ENCODE assay signal across 14 cellular contexts in the genomic region with DNA sequence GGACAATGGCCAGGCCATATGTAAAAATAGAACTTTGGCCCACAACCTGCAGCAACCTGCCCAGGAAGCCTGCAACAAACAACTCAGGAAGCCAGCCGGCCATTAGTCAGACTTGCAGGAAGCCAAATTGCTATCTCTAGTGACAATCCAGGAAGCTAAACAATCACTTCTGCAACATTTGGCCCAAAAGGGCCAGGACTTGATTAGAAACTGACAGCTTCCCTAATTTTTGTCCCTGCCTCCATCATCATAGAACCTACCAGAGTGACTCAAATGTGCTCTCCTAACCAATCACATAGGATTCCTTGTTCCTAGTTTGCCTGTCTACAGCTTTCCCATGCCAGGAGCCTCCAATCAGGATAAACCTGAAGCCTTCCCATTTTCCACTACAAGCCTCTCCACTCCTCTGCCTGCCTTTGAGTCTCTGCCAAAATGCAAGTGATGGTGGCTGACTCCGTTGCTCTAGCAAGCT.
DNase-seq lines count a peak whose midpoint lies in the region; ATAC-seq and TF ChIP-seq lines count a peak whose summit lies in the region.
"Had no signal": no experiment of that assay in that cellular context is flagged by ENCODE, and none has a peak within 500 bp of the region (broad histone marks: within the 10 kb centered on the region; RNA-seq: fewer than 3 reads in every experiment).

No MANE protein-coding gene starts in this region.

- H3K4me1 ChIP-seq in heart right ventricle, result peaks cover 0 to 16% (median 5%) of the 10 kb centered on the region in 9 donors
- H3K4me1 ChIP-seq in prostate gland (replicated peaks), result no peaks in the 10 kb centered on the region
- no peaks in the 10 kb centered on the region for H3K4me1 ChIP-seq in CD8-positive, alpha-beta T cell (ENCODE audit: insufficient read depth, low read length)

- TF ChIP-seq POLR2A in NB4 (IDR thresholded peaks at IDR 0.05; ENCODE audit: extremely low read depth, insufficient read length) (no peak), prostate gland (IDR thresholded peaks at IDR 0.05) (no peak)

- peak in 7 of 8 donors; percentile 58 to 95 (median 88) for ATAC-seq in heart right ventricle
- ATAC-seq in stimulated activated effector memory CD8-positive, alpha-beta T cell treated with anti-CD3 and anti-CD28 coated beads, Interleukin-12 subunit alpha, Interleukin-12 subunit beta, amount 100 ng/mL, for 72 hours, result no peak
- no peak for ATAC-seq in CD8-positive, alpha-beta T cell
- ATAC-seq in HG03457 (IDR thresholded peaks at IDR 0.05; ENCODE audit: unreplicated experiment), result no peak

- H3K4me1 Mint-ChIP-seq in stimulated activated effector memory CD8-positive, alpha-beta T cell treated with anti-CD3 and anti-CD28 coated beads, Interleukin-12 subunit alpha, Interleukin-12 subunit beta, amount 100 ng/mL, for 72 hours, result no peaks in the 10 kb centered on the region
- H3K4me1 Mint-ChIP-seq in CD8-positive, alpha-beta T cell (ENCODE audit: low read depth), result no peaks in the 10 kb centered on the region
- H3K4me1 Mint-ChIP-seq: CD4-positive, CD25-positive, alpha-beta regulatory T cell; central memory CD8-positive, alpha-beta T cell; naive B cell had no signal

- peaks cover 0 to 20% (median 0%) of the 10 kb centered on the region in 11 donors for H3K9me3 ChIP-seq in heart right ventricle
- H3K9me3 ChIP-seq in prostate gland, result no peaks in the 10 kb centered on the region
- H3K9me3 ChIP-seq in CD8-positive, alpha-beta T cell (ENCODE audit: low read length), result no peaks in the 10 kb centered on the region

- no peak overlapping the region for H3K4me3 Mint-ChIP-seq in stimulated activated effector memory CD8-positive, alpha-beta T cell treated with anti-CD3 and anti-CD28 coated beads, Interleukin-12 subunit alpha, Interleukin-12 subunit beta, amount 100 ng/mL, for 72 hours
- H3K4me3 Mint-ChIP-seq in CD8-positive, alpha-beta T cell, result no peak overlapping the region
- H3K4me3 Mint-ChIP-seq: CD4-positive, CD25-positive, alpha-beta regulatory T cell; central memory CD8-positive, alpha-beta T cell; naive B cell had no signal

- 4 to 15% methylated on average over 2 of the region's 2 CpGs for WGBS in heart right ventricle, 2 donors
- 8% methylated on average over 2 of the region's 2 CpGs for WGBS in prostate gland

- H3K27ac ChIP-seq in heart right ventricle, result peak overlapping the region in 3 of 10 donors; percentile 1 to 56 (median 5)
- H3K27ac ChIP-seq in prostate gland, result no peak overlapping the region
- H3K27ac ChIP-seq in CD8-positive, alpha-beta T cell (ENCODE audit: low read depth, low read length), result no peak overlapping the region

- no peak overlapping the region for H3K27ac Mint-ChIP-seq in stimulated activated effector memory CD8-positive, alpha-beta T cell treated with anti-CD3 and anti-CD28 coated beads, Interleukin-12 subunit alpha, Interleukin-12 subunit beta, amount 100 ng/mL, for 72 hours
- no peak overlapping the region for H3K27ac Mint-ChIP-seq in CD8-positive, alpha-beta T cell
- H3K27ac Mint-ChIP-seq: CD4-positive, CD25-positive, alpha-beta regulatory T cell; naive B cell had no signal

- intact Hi-C loops in heart right ventricle (cut with DNase I) (no loop called here), prostate gland (cut with DNase I) (no loop called here)
- intact Hi-C loops in CD8-positive, alpha-beta T cell (cut with DNase I, micrococcal nuclease), result no loop called here

- DNase-seq in DMS 273 treated with DMSO at 0.1 percent for 48 hours (lab: John Stamatoyannopoulos, UW), result peak; percentile 62
- DNase-seq in NB4 (ENCODE audit: low read depth), result peak; percentile 2
- DNase-seq in NOMO-1 treated with DMSO at 0.1 percent for 48 hours (lab: John Stamatoyannopoulos, UW; ENCODE audit: unreplicated experiment), result peak; percentile 6
- peak in 1 of 2 donors; percentile 19 for DNase-seq in heart right ventricle
- no peak for DNase-seq in stimulated activated effector memory CD8-positive, alpha-beta T cell treated with anti-CD3 and anti-CD28 coated beads, Interleukin-12 subunit alpha, Interleukin-12 subunit beta, amount 100 ng/mL, for 72 hours (ENCODE audit: low spot score in 2 of 2)
- no peak for DNase-seq in prostate gland (ENCODE audit: low spot score)
- no peak for DNase-seq in CD8-positive, alpha-beta T cell
- DNase-seq: activated naive CD4-positive, alpha-beta T cell treated with anti-CD3 and anti-CD28 coated beads, Interleukin-2, amount 50 U/mL, for 16 hours; CD4-positive, CD25-positive, alpha-beta regulatory T cell; naive B cell; substantia nigra; T1000 had no signal

- POLR2A ChIA-PET in CD8-positive, alpha-beta T cell (lab: Charles Lee), result no interaction called here

- H3K9me3 Mint-ChIP-seq in stimulated activated effector memory CD8-positive, alpha-beta T cell treated with anti-CD3 and anti-CD28 coated beads, Interleukin-12 subunit alpha, Interleukin-12 subunit beta, amount 100 ng/mL, for 72 hours, result no peaks in the 10 kb centered on the region
- H3K9me3 Mint-ChIP-seq in CD8-positive, alpha-beta T cell, result no peaks in the 10 kb centered on the region
- H3K9me3 Mint-ChIP-seq: central memory CD8-positive, alpha-beta T cell; naive B cell had no signal

- peaks cover 13% of the 10 kb centered on the region for H3K27me3 Mint-ChIP-seq in CD8-positive, alpha-beta T cell (ENCODE audit: low read depth)

- H3K4me3 ChIP-seq in NB4 (ENCODE audit: low read depth, low read length) (no peak overlapping the region), heart right ventricle (no peak overlapping the region), prostate gland (no peak overlapping the region)
- no peak overlapping the region for H3K4me3 ChIP-seq in CD8-positive, alpha-beta T cell (ENCODE audit: low read depth, low read length)

- H3K27me3 ChIP-seq in heart right ventricle, result peaks cover 0 to 10% (median 0%) of the 10 kb centered on the region in 7 donors
- H3K27me3 ChIP-seq in prostate gland (replicated peaks; ENCODE audit: insufficient read depth), result peaks cover 1% of the 10 kb centered on the region
- no peaks in the 10 kb centered on the region for H3K27me3 ChIP-seq in CD8-positive, alpha-beta T cell (ENCODE audit: insufficient read depth, low read length)

- H3K36me3 ChIP-seq in heart right ventricle, result peaks cover 0 to 3% (median 0%) of the 10 kb centered on the region in 9 donors
- no peaks in the 10 kb centered on the region for H3K36me3 ChIP-seq in prostate gland
- H3K36me3 ChIP-seq in CD8-positive, alpha-beta T cell (ENCODE audit: insufficient read depth, low read length), result no peaks in the 10 kb centered on the region

- TF ChIP-seq CTCF in NB4 (IDR thresholded peaks at IDR 0.05; ENCODE audit: low read depth, low read length), result no peak
- no peak for TF ChIP-seq CTCF in heart right ventricle (IDR thresholded peaks at IDR 0.05)
- TF ChIP-seq CTCF in prostate gland (IDR thresholded peaks at IDR 0.05), result no peak
- TF ChIP-seq CTCF in CD8-positive, alpha-beta T cell (IDR thresholded peaks at IDR 0.05), result no peak

- CTCF ChIA-PET in CD8-positive, alpha-beta T cell (lab: Charles Lee), result no interaction called here

- no peaks in the 10 kb centered on the region for H3K36me3 Mint-ChIP-seq in stimulated activated effector memory CD8-positive, alpha-beta T cell treated with anti-CD3 and anti-CD28 coated beads, Interleukin-12 subunit alpha, Interleukin-12 subunit beta, amount 100 ng/mL, for 72 hours
- H3K36me3 Mint-ChIP-seq in CD8-positive, alpha-beta T cell, result no peaks in the 10 kb centered on the region
- H3K36me3 Mint-ChIP-seq: CD4-positive, CD25-positive, alpha-beta regulatory T cell; naive B cell had no signal

Comparison
In these comparisons a context has a peak if more than half of its experiments do, and no peak if none do; other contexts are left out.
1. DNase-seq: peak in DMS 273 treated with DMSO at 0.1 percent for 48 hours (single experiment), NB4 (single experiment) and NOMO-1 treated with DMSO at 0.1 percent for 48 hours (single experiment); none in stimulated activated effector memory CD8-positive, alpha-beta T cell treated with anti-CD3 and anti-CD28 coated beads, Interleukin-12 subunit alpha, Interleukin-12 subunit beta, amount 100 ng/mL, for 72 hours (0 of 2), prostate gland (single experiment) and CD8-positive, alpha-beta T cell (0 of 7).
2. ATAC-seq: peak in heart right ventricle (7 of 8); none in stimulated activated effector memory CD8-positive, alpha-beta T cell treated with anti-CD3 and anti-CD28 coated beads, Interleukin-12 subunit alpha, Interleukin-12 subunit beta, amount 100 ng/mL, for 72 hours (single experiment), CD8-positive, alpha-beta T cell (single experiment) and HG03457 (single experiment).